Comparison of ENCODE assay signal across 18 cellular contexts in genomic region chr7:6323936-6324701, GRCh38. TPM values are rescaled to one million over a fixed set of nuclear protein-coding genes. Genes with fewer than 3 reads are reported as not detected.
DNase-seq lines count a peak whose midpoint lies in the region; ATAC-seq, FAIRE-seq and TF ChIP-seq lines count a peak whose summit lies in the region.
"Had no signal": no experiment of that assay in that cellular context is flagged by ENCODE, and none has a peak within 500 bp of the region (broad histone marks: within the 10 kb centered on the region; RNA-seq: fewer than 3 reads in every experiment).

No MANE protein-coding gene starts in this region.

- TF ChIP-seq RAD21 in A549 (conservative IDR thresholded peaks at IDR 0.05 in 1 of 2, IDR thresholded peaks at IDR 0.05 in 1 of 2) = no peak

- H4K20me1 ChIP-seq in endothelial cell of umbilical vein (replicated peaks; ENCODE audit: control insufficient read depth, extremely low read depth, insufficient read depth, low read length) = no peaks in the 10 kb centered on the region
- no peaks in the 10 kb centered on the region for H4K20me1 ChIP-seq in MM.1S (ENCODE audit: insufficient read depth, low read length)

- H3K4me1 ChIP-seq in A549 = peaks cover 5% of the 10 kb centered on the region; the same call in 2 of the 3 replicates
- H3K4me1 ChIP-seq in HEK293 (ENCODE audit: control insufficient read depth, insufficient read depth, low read length) = no peaks in the 10 kb centered on the region
- no peaks in the 10 kb centered on the region for H3K4me1 ChIP-seq in endothelial cell of umbilical vein (ENCODE audit: control insufficient read depth, extremely low read depth, insufficient read depth, low read length)
- peaks cover 15% of the 10 kb centered on the region; the same call in 1 of the 2 replicates for H3K4me1 ChIP-seq in MM.1S (ENCODE audit: low read length)
- no peaks in the 10 kb centered on the region for H3K4me1 ChIP-seq in kidney (ENCODE audit: control insufficient read depth in 1 of 2, insufficient read depth in 1 of 2, low read depth in 1 of 2, low read length in 2 of 2)
- H3K4me1 ChIP-seq: BE2C had no signal

- H3K27ac ChIP-seq in A549 (peak overlapping the region in 1 of 2 experiments; percentile 2; a peak in 1 of 6 replicates), HEK293 (ENCODE audit: extremely low read depth, low read depth, low read length) (no peak overlapping the region), endothelial cell of umbilical vein (ENCODE audit: insufficient read depth, low read depth, low read length) (no peak overlapping the region), MM.1S (ENCODE audit: low read length) (no peak overlapping the region), kidney (ENCODE audit: low read depth in 2 of 2, low read length in 2 of 2) (no peak overlapping the region)
- H3K27ac ChIP-seq: C4-2B, KMS-11 had no signal

- POLR2A ChIA-PET in A549 (lab: Yijun Ruan, JAX) (no interaction called here), HEK293 (lab: Yijun Ruan, JAX) (no interaction called here), endothelial cell of umbilical vein (lab: Charles Lee) (interaction anchor here (0.6 kb wide), 2 partner anchors 26 to 287 kb away, joined by 3 to 4 read pairs; no protein-coding TSS in a partner anchor)

- no peak overlapping the region for H3K9ac ChIP-seq in endothelial cell of umbilical vein (replicated peaks; ENCODE audit: extremely low read depth, insufficient read depth, low read length)
- H3K9ac ChIP-seq in MM.1S (ENCODE audit: low read length) = no peak overlapping the region
- no peak overlapping the region for H3K9ac ChIP-seq in kidney (ENCODE audit: low read length in 2 of 2)
- H3K9ac ChIP-seq: KMS-11 had no signal

- dilution Hi-C loops in endothelial cell of umbilical vein (cut with MboI; ENCODE audit: extremely low pct_ligation_motif_present, low sequenced_read_pairs) = no loop called here

- no peak for TF ChIP-seq POLR2A in A549 (IDR thresholded peaks at IDR 0.05; ENCODE audit: low read length)
- no peak for TF ChIP-seq POLR2A in endothelial cell of umbilical vein (IDR thresholded peaks at IDR 0.05; ENCODE audit: low read depth, low read length)

- H3K36me3 ChIP-seq in HEK293 (ENCODE audit: control insufficient read depth in 2 of 2, insufficient read depth in 1 of 2, low read length in 2 of 2) = no peaks in the 10 kb centered on the region; a peak in 1 of 3 replicates
- no peaks in the 10 kb centered on the region for H3K36me3 ChIP-seq in endothelial cell of umbilical vein (ENCODE audit: control insufficient read depth in 2 of 2, extremely low read depth in 1 of 2, insufficient read depth in 2 of 2, low read length in 2 of 2)
- no peaks in the 10 kb centered on the region for H3K36me3 ChIP-seq in MM.1S (replicated peaks; ENCODE audit: insufficient read depth, low read length)
- no peaks in the 10 kb centered on the region for H3K36me3 ChIP-seq in kidney (ENCODE audit: control insufficient read depth in 1 of 2, insufficient read depth in 2 of 2, low read length in 2 of 2)
- H3K36me3 ChIP-seq: BE2C had no signal

- no peaks in the 10 kb centered on the region for H3K9me2 ChIP-seq in MM.1S (replicated peaks; ENCODE audit: insufficient read depth, low read length)

- no peak for ATAC-seq in A549

- 58% methylated on average over 11 of the region's 11 CpGs for WGBS in A549 (ENCODE audit: missing lambda C conversion rate)

- no peaks in the 10 kb centered on the region for H3K27me3 ChIP-seq in endothelial cell of umbilical vein (ENCODE audit: control insufficient read depth in 2 of 2, insufficient read depth in 2 of 2, low read length in 2 of 2)
- no peaks in the 10 kb centered on the region for H3K27me3 ChIP-seq in MM.1S (replicated peaks; ENCODE audit: insufficient read depth, low read length)
- H3K27me3 ChIP-seq: BE2C had no signal

- intact Hi-C loops in endothelial cell of umbilical vein (cut with micrococcal nuclease) = loop anchor here (1.0 to 5.0 kb wide), 7 partner anchors 52 to 468 kb away; partner anchors contain the start of gene CYTH3
- intact Hi-C loops in kidney (cut with DNase I) = loop anchor here (5.0 kb wide), 1 partner anchor 167 kb away; no protein-coding TSS in a partner anchor

- CTCF ChIA-PET in A549 (lab: Yijun Ruan, JAX) = interaction anchor here (0.8 to 5.4 kb wide), 34 partner anchors 9 to 468 kb away, joined by 3 to 102 read pairs (median 8); no protein-coding TSS in a partner anchor
- CTCF ChIA-PET in HEK293 (lab: Yijun Ruan, JAX) = interaction anchor here (0.6 to 3.1 kb wide), 12 partner anchors 9 to 550 kb away, joined by 3 to 24 read pairs (median 7); no protein-coding TSS in a partner anchor
- CTCF ChIA-PET in endothelial cell of umbilical vein (lab: Charles Lee) = interaction anchor here (0.6 to 11.4 kb wide), 14 partner anchors 8 to 468 kb away, joined by 3 to 240 read pairs (median 3); no protein-coding TSS in a partner anchor

- TF ChIP-seq EP300 in A549 (IDR thresholded peaks at IDR 0.05) = no peak

- no peak overlapping the region for H3K4me3 ChIP-seq in A549
- H3K4me3 ChIP-seq in HEK293 (ENCODE audit: low read depth, low read length) = no peak overlapping the region
- no peak overlapping the region for H3K4me3 ChIP-seq in endothelial cell of umbilical vein (replicated peaks in 1 of 3; ENCODE audit: insufficient read depth in 1 of 3, low read depth in 1 of 3, low read length in 3 of 3)
- H3K4me3 ChIP-seq in MM.1S (ENCODE audit: low read length) = no peak overlapping the region
- H3K4me3 ChIP-seq in kidney (ENCODE audit: low read length in 2 of 2) = no peak overlapping the region

- H2AFZ ChIP-seq in endothelial cell of umbilical vein (ENCODE audit: low read depth, low read length) (no peak overlapping the region), MM.1S (ENCODE audit: low read length) (no peak overlapping the region)

- H3K4me2 ChIP-seq in A549 (no peak overlapping the region), endothelial cell of umbilical vein (ENCODE audit: insufficient read depth, low read length) (no peak overlapping the region), MM.1S (ENCODE audit: low read depth, low read length) (no peak overlapping the region)
- H3K4me2 ChIP-seq: KMS-11 had no signal

- no TSS peak for BruUV-seq in endothelial cell of umbilical vein (replicated peaks; lab: Mats Ljungman, UMichigan)

- no peak for TF ChIP-seq CTCF in A549 (IDR thresholded peaks at IDR 0.05)
- TF ChIP-seq CTCF in HEK293 (tag by site-specific recombination; IDR thresholded peaks at IDR 0.05) = no peak
- TF ChIP-seq CTCF in endothelial cell of umbilical vein (IDR thresholded peaks at IDR 0.05; ENCODE audit: extremely low read depth in 1 of 2, insufficient read depth in 1 of 2, low read depth in 1 of 2, low read length in 2 of 2) = no peak
- no peak for TF ChIP-seq CTCF in MM.1S (IDR thresholded peaks at IDR 0.05; ENCODE audit: low read length)
- no peak for TF ChIP-seq CTCF in kidney (IDR thresholded peaks at IDR 0.05; ENCODE audit: borderline replicate concordance, extremely low read depth, insufficient read depth)

- peaks cover 10% of the 10 kb centered on the region; the same call in 1 of the 2 replicates for H3F3A ChIP-seq in MM.1S (ENCODE audit: insufficient read depth, low read length)

- no peaks in the 10 kb centered on the region for H3K9me3 ChIP-seq in A549
- H3K9me3 ChIP-seq in HEK293 (ENCODE audit: control insufficient read depth, insufficient read depth, low read depth, low read length) = no peaks in the 10 kb centered on the region
- no peaks in the 10 kb centered on the region for H3K9me3 ChIP-seq in endothelial cell of umbilical vein (replicated peaks; ENCODE audit: control insufficient read depth, insufficient read depth, low read length)
- no peaks in the 10 kb centered on the region for H3K9me3 ChIP-seq in MM.1S (replicated peaks; ENCODE audit: insufficient read depth, low read length)
- no peaks in the 10 kb centered on the region for H3K9me3 ChIP-seq in kidney (ENCODE audit: control insufficient read depth in 1 of 2, low read length in 2 of 2)
- H3K9me3 ChIP-seq: BE2C had no signal

- FAIRE-seq in A549 (lab: Jason Lieb, UNC) = no peak
- FAIRE-seq in endothelial cell of umbilical vein (lab: Jason Lieb, UNC) = no peak
- FAIRE-seq in kidney (lab: Jason Lieb, UNC) = no peak
- FAIRE-seq: A204.1, G401.6, GM19239 had no signal

- H3K79me2 ChIP-seq in endothelial cell of umbilical vein (ENCODE audit: control insufficient read depth, insufficient read depth, low read length) (no peaks in the 10 kb centered on the region), MM.1S (ENCODE audit: low read length) (no peaks in the 10 kb centered on the region)

- no peak for DNase-seq in A549 (ENCODE audit: low read depth in 1 of 2, low spot score in 1 of 2)
- DNase-seq in astrocyte of the hippocampus (ENCODE audit: low read depth, low spot score) = peak; percentile 27
- DNase-seq in endothelial cell of umbilical vein (ENCODE audit: low read depth, low spot score) = peak; percentile 6
- DNase-seq in activated CD4-positive, alpha-beta T cell treated with anti-CD3 and anti-CD28 coated beads for 48 hours = no peak
- no peak for DNase-seq in MM.1S
- DNase-seq in NCI-H345 (lab: John Stamatoyannopoulos, UW) = no peak
- no peak for DNase-seq in kidney
- DNase-seq: BE2C; CD4-positive, alpha-beta memory T cell; DMS79; H7; HFFc6 had no signal

- no peaks in the 10 kb centered on the region for H3K9me1 ChIP-seq in endothelial cell of umbilical vein (replicated peaks; ENCODE audit: control insufficient read depth, extremely low read depth, insufficient read depth, low read length)

RNA-seq across cellular contexts. Expression of gene FAM220A, which starts 24.6 kb away (rescaled TPM):
- polyA plus RNA-seq in A549 (2011; rRNA removed) (33.0 and 34.3 TPM in 2 replicates), A549 (2017; fragmentation: RNase III; extraction: RNeasy Plus Mini Kit Qiagen cat#74134 plus additional on column Dnase treatment) (12.9 to 14.0 TPM (median 13.2 TPM) in 3 replicates), endothelial cell of umbilical vein (10.0 and 12.0 TPM in 2 replicates), kidney (ENCODE audit: insufficient read depth, low read depth, low replicate concordance) (11.8 TPM)
- 12.3 and 13.4 TPM in 2 replicates for polyA plus RNA-seq in A549 (2012; cell fraction: cytosol; rRNA removed)
- polyA plus RNA-seq in A549 (2012; cell fraction: nucleus; rRNA removed) = 5.5 TPM in 2 replicates
- polyA minus RNA-seq in A549 (2011; rRNA and poly(A)+ RNA removed) = 17.2 and 17.6 TPM in 2 replicates
- total RNA-seq in endothelial cell of umbilical vein (16.7 and 17.1 TPM in 2 replicates), kidney (11.6 TPM)
- 12.7 and 14.4 TPM in 2 replicates for polyA plus RNA-seq in endothelial cell of umbilical vein (2011; cell fraction: cytosol; rRNA removed)
- polyA plus RNA-seq in endothelial cell of umbilical vein (2011; cell fraction: nucleus; rRNA removed) = 4.8 and 5.5 TPM in 2 replicates
- 10.9 and 11.4 TPM in 2 replicates for polyA plus RNA-seq in endothelial cell of umbilical vein (2012)
- 12.2 and 15.1 TPM in 2 replicates for polyA minus RNA-seq in endothelial cell of umbilical vein
- polyA minus RNA-seq in endothelial cell of umbilical vein (2011; cell fraction: cytosol; rRNA and poly(A)+ RNA removed) = 39.4 TPM
- polyA minus RNA-seq in endothelial cell of umbilical vein (2011; cell fraction: nucleus; rRNA and poly(A)+ RNA removed) = 3.0 and 4.5 TPM in 2 replicates

RNA-seq across cellular contexts. Expression of gene RAC1, which starts 50.2 kb away (rescaled TPM):
- polyA plus RNA-seq in A549 (2011; rRNA removed) (446 and 516 TPM in 2 replicates), A549 (2017; fragmentation: RNase III; extraction: RNeasy Plus Mini Kit Qiagen cat#74134 plus additional on column Dnase treatment) (220 to 239 TPM (median 228 TPM) in 3 replicates), endothelial cell of umbilical vein (252 and 322 TPM in 2 replicates), kidney (ENCODE audit: insufficient read depth, low read depth, low replicate concordance) (295 TPM)
- polyA plus RNA-seq in A549 (2012; cell fraction: cytosol; rRNA removed) = 334 and 374 TPM in 2 replicates
- polyA plus RNA-seq in A549 (2012; cell fraction: nucleus; rRNA removed) = 111 and 169 TPM in 2 replicates
- polyA minus RNA-seq in A549 (2011; rRNA and poly(A)+ RNA removed) = 144 and 149 TPM in 2 replicates
- total RNA-seq in endothelial cell of umbilical vein (377 and 378 TPM in 2 replicates), kidney (321 TPM)
- polyA plus RNA-seq in endothelial cell of umbilical vein (2011; cell fraction: cytosol; rRNA removed) = 417 and 471 TPM in 2 replicates
- 204 and 250 TPM in 2 replicates for polyA plus RNA-seq in endothelial cell of umbilical vein (2011; cell fraction: nucleus; rRNA removed)
- 310 and 396 TPM in 2 replicates for polyA plus RNA-seq in endothelial cell of umbilical vein (2012)
- 245 and 256 TPM in 2 replicates for polyA minus RNA-seq in endothelial cell of umbilical vein
- polyA minus RNA-seq in endothelial cell of umbilical vein (2011; cell fraction: cytosol; rRNA and poly(A)+ RNA removed) = 142 TPM
- 79.7 and 82.9 TPM in 2 replicates for polyA minus RNA-seq in endothelial cell of umbilical vein (2011; cell fraction: nucleus; rRNA and poly(A)+ RNA removed)

RNA-seq across cellular contexts. Expression of gene CYTH3, which starts 51.7 kb away (rescaled TPM):
- polyA plus RNA-seq in A549 (2011; rRNA removed) (15.5 and 18.6 TPM in 2 replicates), A549 (2017; fragmentation: RNase III; extraction: RNeasy Plus Mini Kit Qiagen cat#74134 plus additional on column Dnase treatment) (22.0 to 24.2 TPM (median 22.9 TPM) in 3 replicates), endothelial cell of umbilical vein (8.6 and 12.2 TPM in 2 replicates), kidney (ENCODE audit: insufficient read depth, low read depth, low replicate concordance) (9.1 TPM)
- 30.6 and 31.2 TPM in 2 replicates for polyA plus RNA-seq in A549 (2012; cell fraction: cytosol; rRNA removed)
- polyA plus RNA-seq in A549 (2012; cell fraction: nucleus; rRNA removed) = 86.5 and 97.8 TPM in 2 replicates
- 12.8 and 15.3 TPM in 2 replicates for polyA minus RNA-seq in A549 (2011; rRNA and poly(A)+ RNA removed)
- total RNA-seq in endothelial cell of umbilical vein (11.1 and 11.2 TPM in 2 replicates), kidney (18.5 TPM)
- polyA plus RNA-seq in endothelial cell of umbilical vein (2011; cell fraction: cytosol; rRNA removed) = 6.0 and 7.0 TPM in 2 replicates
- polyA plus RNA-seq in endothelial cell of umbilical vein (2011; cell fraction: nucleus; rRNA removed) = 18.5 and 19.0 TPM in 2 replicates
- 6.6 and 10.1 TPM in 2 replicates for polyA plus RNA-seq in endothelial cell of umbilical vein (2012)
- 8.7 and 10.8 TPM in 2 replicates for polyA minus RNA-seq in endothelial cell of umbilical vein
- polyA minus RNA-seq in endothelial cell of umbilical vein (2011; cell fraction: cytosol; rRNA and poly(A)+ RNA removed) = 6.2 TPM
- 9.4 and 11.1 TPM in 2 replicates for polyA minus RNA-seq in endothelial cell of umbilical vein (2011; cell fraction: nucleus; rRNA and poly(A)+ RNA removed)

Comparison
In these comparisons a context has a peak if more than half of its experiments do, and no peak if none do; other contexts are left out.
1. DNase-seq: peak in astrocyte of the hippocampus (single experiment) and endothelial cell of umbilical vein (single experiment); none in A549 (0 of 2), activated CD4-positive, alpha-beta T cell treated with anti-CD3 and anti-CD28 coated beads for 48 hours (single experiment), MM.1S (single experiment), NCI-H345 (single experiment) and kidney (single experiment).